Comparison of ENCODE assay signal across 9 cellular contexts in the genomic region with DNA sequence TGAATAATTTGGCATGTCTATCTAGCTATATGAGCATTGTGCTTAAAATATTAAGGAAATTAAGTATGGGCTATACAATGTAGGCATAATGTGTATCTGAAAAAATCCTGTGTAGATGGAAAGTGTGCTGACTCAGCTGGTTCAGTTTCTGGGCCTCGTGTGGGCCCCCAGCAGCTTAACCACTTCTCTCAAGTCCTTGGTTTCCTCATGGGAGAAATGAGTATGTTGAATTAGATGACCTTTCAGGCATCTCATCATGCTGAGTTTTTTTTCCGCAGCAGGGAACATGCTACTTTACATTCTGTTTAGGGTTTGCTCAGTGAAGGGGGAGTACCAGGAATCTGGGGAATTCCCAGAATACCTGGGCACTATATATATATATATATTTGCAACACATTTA. TPM values are rescaled to one million over a fixed set of nuclear protein-coding genes. Genes with fewer than 3 reads are reported as not detected.
A peak's percentile ranks its signal among the peaks of the same experiment; 100 is the strongest.
DNase-seq lines count a peak whose midpoint lies in the region; ATAC-seq lines count a peak whose summit lies in the region.
"Had no signal": no experiment of that assay in that cellular context is flagged by ENCODE, and none has a peak within 500 bp of the region (broad histone marks: within the 10 kb centered on the region; RNA-seq: fewer than 3 reads in every experiment).

No MANE protein-coding gene starts in this region.

- ATAC-seq in HG03139 (IDR thresholded peaks at IDR 0.05; ENCODE audit: unreplicated experiment): peak; percentile 32
- no peak for ATAC-seq in GM21526 (IDR thresholded peaks at IDR 0.05; ENCODE audit: low FRiP score, unreplicated experiment)

- DNase-seq in stimulated activated CD4-positive, alpha-beta T cell treated with anti-CD3 and anti-CD28 coated beads, Interleukin-12 subunit alpha, Interleukin-12 subunit beta, amount 100 ng/mL, for 48 hours (ENCODE audit: low read depth in 2 of 3, low spot score in 1 of 3): peak; percentile 57 to 75 (median 66)
- no peak for DNase-seq in stimulated activated CD4-positive, alpha-beta T cell treated with anti-CD3 and anti-CD28 coated beads, Interleukin-12 subunit alpha, Interleukin-12 subunit beta, amount 100 ng/mL, for 4 hours
- peak; percentile 65 for DNase-seq in activated T-cell treated with anti-CD3 and anti-CD28 coated beads, Interleukin-2, amount 50 U/mL, for 24 hours
- DNase-seq in NCI-H1694 treated with DMSO at 0.1 percent for 48 hours (lab: John Stamatoyannopoulos, UW) (no peak), G401 (ENCODE audit: low spot score) (no peak)
- DNase-seq: NCI-H1105 had no signal

- peaks cover 94% of the 10 kb centered on the region for H3K4me1 Mint-ChIP-seq in activated T-cell treated with anti-CD3 and anti-CD28 coated beads, Interleukin-2, amount 50 U/mL, for 24 hours (ENCODE audit: low read depth)
- H3K4me1 Mint-ChIP-seq in stimulated activated naive CD8-positive, alpha-beta T cell treated with anti-CD3 and anti-CD28 coated beads, Interleukin-15, Interleukin-2, amounts not matched to agents 100 ng/mL and 50 ng/mL, for 24 hours (ENCODE audit: low read depth): peaks cover 96% of the 10 kb centered on the region

- in situ Hi-C loops in G401 (cut with HindIII; ENCODE audit: low sequenced_read_pairs): no loop called here

- H3K36me3 Mint-ChIP-seq in activated T-cell treated with anti-CD3 and anti-CD28 coated beads, Interleukin-2, amount 50 U/mL, for 24 hours (ENCODE audit: low read depth): peaks cover 91% of the 10 kb centered on the region
- peaks cover 86% of the 10 kb centered on the region for H3K36me3 Mint-ChIP-seq in stimulated activated naive CD8-positive, alpha-beta T cell treated with anti-CD3 and anti-CD28 coated beads, Interleukin-15, Interleukin-2, amounts not matched to agents 100 ng/mL and 50 ng/mL, for 24 hours (ENCODE audit: low read depth)

- peaks cover 2% of the 10 kb centered on the region for H3K9me3 Mint-ChIP-seq in activated T-cell treated with anti-CD3 and anti-CD28 coated beads, Interleukin-2, amount 50 U/mL, for 24 hours
- H3K9me3 Mint-ChIP-seq in stimulated activated naive CD8-positive, alpha-beta T cell treated with anti-CD3 and anti-CD28 coated beads, Interleukin-15, Interleukin-2, amounts not matched to agents 100 ng/mL and 50 ng/mL, for 24 hours: no peaks in the 10 kb centered on the region

- H3K4me3 Mint-ChIP-seq in activated T-cell treated with anti-CD3 and anti-CD28 coated beads, Interleukin-2, amount 50 U/mL, for 24 hours: peak overlapping the region; percentile 61
- peak overlapping the region; percentile 75 for H3K4me3 Mint-ChIP-seq in stimulated activated naive CD8-positive, alpha-beta T cell treated with anti-CD3 and anti-CD28 coated beads, Interleukin-15, Interleukin-2, amounts not matched to agents 100 ng/mL and 50 ng/mL, for 24 hours

- H3K27ac Mint-ChIP-seq in activated T-cell treated with anti-CD3 and anti-CD28 coated beads, Interleukin-2, amount 50 U/mL, for 24 hours: peak overlapping the region; percentile 99
- peak overlapping the region; percentile 94 for H3K27ac Mint-ChIP-seq in stimulated activated naive CD8-positive, alpha-beta T cell treated with anti-CD3 and anti-CD28 coated beads, Interleukin-15, Interleukin-2, amounts not matched to agents 100 ng/mL and 50 ng/mL, for 24 hours

- H3K27me3 Mint-ChIP-seq in activated T-cell treated with anti-CD3 and anti-CD28 coated beads, Interleukin-2, amount 50 U/mL, for 24 hours: no peaks in the 10 kb centered on the region
- no peaks in the 10 kb centered on the region for H3K27me3 Mint-ChIP-seq in stimulated activated naive CD8-positive, alpha-beta T cell treated with anti-CD3 and anti-CD28 coated beads, Interleukin-15, Interleukin-2, amounts not matched to agents 100 ng/mL and 50 ng/mL, for 24 hours

RNA-seq across cellular contexts. Expression of gene RHOH, which starts 30.5 kb away (rescaled TPM):
- total RNA-seq in G401 (2014; rRNA removed; shearing (Covaris generic)): 36.6 and 48.6 TPM in 2 replicates

Comparison
In these comparisons a context has a peak if more than half of its experiments do, and no peak if none do; other contexts are left out.
1. DNase-seq: peak in stimulated activated CD4-positive, alpha-beta T cell treated with anti-CD3 and anti-CD28 coated beads, Interleukin-12 subunit alpha, Interleukin-12 subunit beta, amount 100 ng/mL, for 48 hours (3 of 3) and activated T-cell treated with anti-CD3 and anti-CD28 coated beads, Interleukin-2, amount 50 U/mL, for 24 hours (single experiment); none in stimulated activated CD4-positive, alpha-beta T cell treated with anti-CD3 and anti-CD28 coated beads, Interleukin-12 subunit alpha, Interleukin-12 subunit beta, amount 100 ng/mL, for 4 hours (single experiment), NCI-H1694 treated with DMSO at 0.1 percent for 48 hours (single experiment) and G401 (single experiment).